In the genomic region with DNA sequence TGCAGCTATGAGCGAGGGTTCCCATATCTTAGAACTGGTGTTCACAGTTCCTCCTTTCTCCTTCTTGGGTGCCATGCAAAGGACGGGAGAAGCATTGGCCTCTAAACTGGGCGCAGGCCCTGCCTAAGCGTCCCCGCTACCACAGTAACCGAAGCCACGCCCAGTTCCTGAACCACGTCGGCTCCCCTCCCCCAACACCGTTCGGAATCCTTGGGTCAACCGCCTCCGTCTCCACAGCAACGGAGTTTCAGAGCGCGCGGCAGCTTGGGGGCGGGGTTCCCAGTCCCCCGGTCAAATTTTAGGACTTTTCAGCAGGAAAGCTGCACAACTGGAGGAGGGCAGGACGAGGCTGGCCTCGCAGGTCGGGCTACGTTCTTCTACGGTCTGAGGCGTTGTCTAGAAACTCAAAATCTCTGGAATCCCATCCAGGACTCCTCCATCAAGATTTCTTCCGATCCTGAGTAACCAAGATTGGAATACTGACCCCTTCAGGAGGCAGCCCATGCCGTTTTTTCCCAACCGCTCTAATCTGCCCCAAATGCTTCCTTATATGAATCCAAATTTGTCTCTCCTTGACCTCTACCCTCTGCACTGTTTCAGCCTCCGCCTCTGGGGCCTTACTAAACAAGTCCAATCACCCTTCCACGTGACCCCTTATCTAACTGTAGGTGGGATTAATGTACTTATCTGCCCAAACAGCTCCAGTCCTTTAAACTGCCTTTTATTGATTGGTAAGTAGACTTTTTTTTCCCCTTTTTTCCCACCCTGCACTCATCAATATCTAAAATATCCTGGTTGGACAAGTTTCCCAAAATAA, we compare ENCODE assay signal across 9 cellular contexts. TPM values are rescaled to one million over a fixed set of nuclear protein-coding genes. Genes with fewer than 3 reads are reported as not detected.
DNase-seq lines count a peak whose midpoint lies in the region; ATAC-seq and TF ChIP-seq lines count a peak whose summit lies in the region.
"Had no signal": no experiment of that assay in that cellular context is flagged by ENCODE, and none has a peak within 500 bp of the region (broad histone marks: within the 10 kb centered on the region; RNA-seq: fewer than 3 reads in every experiment).

A gene (minus strand): TSS at position 146 of the 817 bp plus-strand sequence. CDS start 71 bp downstream, at position 75.

- H3K27me3 Mint-ChIP-seq in activated CD8-positive, alpha-beta T cell treated with anti-CD3 and anti-CD28 coated beads for 36 hours, result peaks cover 7% of the 10 kb centered on the region
- peaks cover 7% of the 10 kb centered on the region for H3K27me3 Mint-ChIP-seq in activated naive CD4-positive, alpha-beta T cell treated with anti-CD3 and anti-CD28 coated beads, Interleukin-2, amount 10 ng/mL, durations not matched to agents 7 days and 5 days

- TF ChIP-seq CTCF in AG09309 (IDR thresholded peaks at IDR 0.05; ENCODE audit: control insufficient read depth, insufficient read depth, low read depth, low read length, missing control alignments) (peak; percentile 41), HFF-Myc (IDR thresholded peaks at IDR 0.05; ENCODE audit: low read depth, low read length, missing control alignments) (peak; percentile 53), heart right ventricle (IDR thresholded peaks at IDR 0.05) (peak in 1 of 9 donors; percentile 17)
- TF ChIP-seq CTCF in activated CD8-positive, alpha-beta T cell treated with anti-CD3 and anti-CD28 coated beads for 36 hours (IDR thresholded peaks at IDR 0.05), result no peak

- peak within 1 kb of the TSS; percentile 46 for H3K4me3 ChIP-seq in AG09309 (ENCODE audit: control insufficient read depth, low read depth, low read length)
- H3K4me3 ChIP-seq in HFF-Myc (replicated peaks; ENCODE audit: low read depth, low read length), result peak within 1 kb of the TSS; percentile 34
- peak within 1 kb of the TSS in 9 of 10 donors; percentile 7 to 49 (median 41) for H3K4me3 ChIP-seq in heart right ventricle

- H3K27me3 ChIP-seq in heart right ventricle, result peaks cover 0 to 9% (median 0%) of the 10 kb centered on the region in 7 donors

- ATAC-seq in activated CD8-positive, alpha-beta T cell treated with anti-CD3 and anti-CD28 coated beads for 36 hours, result peak; percentile 55
- ATAC-seq in heart right ventricle, result peak; percentile 68 to 92 (median 83)
- no peak for ATAC-seq in GM21526 (IDR thresholded peaks at IDR 0.05; ENCODE audit: low FRiP score, unreplicated experiment)

- intact Hi-C loops in activated CD8-positive, alpha-beta T cell treated with anti-CD3 and anti-CD28 coated beads for 36 hours (cut with micrococcal nuclease), result no loop called here
- intact Hi-C loops in heart right ventricle (cut with DNase I), result no loop called here

- peaks cover 2% of the 10 kb centered on the region for H3K4me1 Mint-ChIP-seq in activated CD8-positive, alpha-beta T cell treated with anti-CD3 and anti-CD28 coated beads for 36 hours (ENCODE audit: low read depth)
- H3K4me1 Mint-ChIP-seq in activated naive CD4-positive, alpha-beta T cell treated with anti-CD3 and anti-CD28 coated beads, Interleukin-2, amount 10 ng/mL, durations not matched to agents 7 days and 5 days, result peaks cover 2% of the 10 kb centered on the region

- CTCF ChIA-PET in activated CD8-positive, alpha-beta T cell treated with anti-CD3 and anti-CD28 coated beads for 36 hours (lab: Charles Lee), result no interaction called here
- CTCF ChIA-PET in activated naive CD4-positive, alpha-beta T cell treated with anti-CD3 and anti-CD28 coated beads, Interleukin-2, amount 10 ng/mL, durations not matched to agents 7 days and 5 days (lab: Charles Lee), result interaction anchor here (1.0 kb wide), 1 partner anchor 51 kb away, joined by 3 read pairs; no protein-coding TSS in a partner anchor

- peaks cover 5% of the 10 kb centered on the region for H3K9me3 Mint-ChIP-seq in activated CD8-positive, alpha-beta T cell treated with anti-CD3 and anti-CD28 coated beads for 36 hours
- peaks cover 4% of the 10 kb centered on the region for H3K9me3 Mint-ChIP-seq in activated naive CD4-positive, alpha-beta T cell treated with anti-CD3 and anti-CD28 coated beads, Interleukin-2, amount 10 ng/mL, durations not matched to agents 7 days and 5 days

- 4 to 5% methylated on average over 30 of the region's 30 CpGs for whole genome bisulfite sequencing in heart right ventricle, 2 donors

- H3K4me1 ChIP-seq in heart right ventricle, result peaks cover 0 to 5% (median 0%) of the 10 kb centered on the region in 9 donors

- H3K9me3 ChIP-seq in heart right ventricle, result peaks cover 0 to 4% (median 0%) of the 10 kb centered on the region in 11 donors

- POLR2A ChIA-PET in activated CD8-positive, alpha-beta T cell treated with anti-CD3 and anti-CD28 coated beads for 36 hours (lab: Charles Lee), result no interaction called here

- H3K27ac Mint-ChIP-seq in activated CD8-positive, alpha-beta T cell treated with anti-CD3 and anti-CD28 coated beads for 36 hours, result no peak within 1 kb of the TSS
- H3K27ac Mint-ChIP-seq in activated naive CD4-positive, alpha-beta T cell treated with anti-CD3 and anti-CD28 coated beads, Interleukin-2, amount 10 ng/mL, durations not matched to agents 7 days and 5 days, result no peak within 1 kb of the TSS

- no peaks in the 10 kb centered on the region for H3K36me3 Mint-ChIP-seq in activated CD8-positive, alpha-beta T cell treated with anti-CD3 and anti-CD28 coated beads for 36 hours (ENCODE audit: low read depth)
- H3K36me3 Mint-ChIP-seq in activated naive CD4-positive, alpha-beta T cell treated with anti-CD3 and anti-CD28 coated beads, Interleukin-2, amount 10 ng/mL, durations not matched to agents 7 days and 5 days, result no peaks in the 10 kb centered on the region

- H3K36me3 ChIP-seq in heart right ventricle, result no peaks in the 10 kb centered on the region

- no peak within 1 kb of the TSS for H3K4me3 Mint-ChIP-seq in activated CD8-positive, alpha-beta T cell treated with anti-CD3 and anti-CD28 coated beads for 36 hours
- no peak within 1 kb of the TSS for H3K4me3 Mint-ChIP-seq in activated naive CD4-positive, alpha-beta T cell treated with anti-CD3 and anti-CD28 coated beads, Interleukin-2, amount 10 ng/mL, durations not matched to agents 7 days and 5 days
- H3K4me3 Mint-ChIP-seq: central memory CD8-positive, alpha-beta T cell had no signal

- no peak within 1 kb of the TSS for H3K27ac ChIP-seq in heart right ventricle

- DNase-seq in AG09309 (ENCODE audit: low read depth) (no peak), HFF-Myc (ENCODE audit: extremely low read depth, low read depth) (peak; percentile 62), heart right ventricle (peak; percentile 62 to 67), pons (ENCODE audit: low spot score) (peak; percentile 6), activated gamma-delta T cell (lab: John Stamatoyannopoulos, UW) (no peak)
- DNase-seq in activated CD8-positive, alpha-beta T cell treated with anti-CD3 and anti-CD28 coated beads for 36 hours, result peak; percentile 31
- no peak for DNase-seq in activated naive CD4-positive, alpha-beta T cell treated with anti-CD3 and anti-CD28 coated beads, Interleukin-2, amount 10 ng/mL, durations not matched to agents 7 days and 5 days

RNA-seq across cellular contexts. Expression of the gene that starts here (rescaled TPM):
- not detected for total RNA-seq in activated CD8-positive, alpha-beta T cell treated with anti-CD3 and anti-CD28 coated beads for 36 hours
- under 1 TPM in 1 of 10 donors, not detected in 9; 0.06 TPM for total RNA-seq in heart right ventricle
- polyA plus RNA-seq in heart right ventricle, result under 1 TPM in 1 of 2 donors, not detected in 1; 0.01 TPM

Comparison
In these comparisons a context has a peak if more than half of its experiments do, and no peak if none do; other contexts are left out.
1. Peak in DNase-seq and ATAC-seq in activated CD8-positive, alpha-beta T cell treated with anti-CD3 and anti-CD28 coated beads for 36 hours; RNA of the gene not detected or under 1 TPM.
2. Peak in DNase-seq, ATAC-seq and H3K4me3 ChIP-seq in heart right ventricle; RNA of the gene not detected or under 1 TPM.
3. DNase-seq: peak in HFF-Myc (single experiment) and pons (single experiment); none in AG09309 (single experiment), activated gamma-delta T cell (single experiment) and activated naive CD4-positive, alpha-beta T cell treated with anti-CD3 and anti-CD28 coated beads, Interleukin-2, amount 10 ng/mL, durations not matched to agents 7 days and 5 days (single experiment).
4. Peak in every context shown above with its lines, with median percentiles within 50 percentile points of each other: H3K4me3 ChIP-seq.